9 cellular contexts compared by ENCODE assay signal in genomic region chr7:83947260-83947659, GRCh38.
DNase-seq lines count a peak whose midpoint lies in the region; ATAC-seq and TF ChIP-seq lines count a peak whose summit lies in the region.
"Had no signal": no experiment of that assay in that cellular context is flagged by ENCODE, and none has a peak within 500 bp of the region (broad histone marks: within the 10 kb centered on the region; RNA-seq: fewer than 3 reads in every experiment).

No MANE protein-coding gene starts in this region.

- H3K9me3 ChIP-seq in upper lobe of right lung, result no peaks in the 10 kb centered on the region
- no peaks in the 10 kb centered on the region for H3K9me3 ChIP-seq in gastrocnemius medialis
- H3K9me3 ChIP-seq: BLaER1 had no signal

- H3K27me3 ChIP-seq in upper lobe of right lung (no peaks in the 10 kb centered on the region), gastrocnemius medialis (no peaks in the 10 kb centered on the region)
- H3K27me3 ChIP-seq: BLaER1 had no signal

- no peak for TF ChIP-seq POLR2A in gastrocnemius medialis (IDR thresholded peaks at IDR 0.05)

- in situ Hi-C loops in gastrocnemius medialis (cut with MboI; ENCODE audit: low sequenced_read_pairs in 4 of 4), result no loop called here

- H3K4me1 ChIP-seq in upper lobe of right lung, result no peaks in the 10 kb centered on the region
- H3K4me1 ChIP-seq in gastrocnemius medialis, result no peaks in the 10 kb centered on the region

- peak; percentile 72 for ATAC-seq in HG02678 (IDR thresholded peaks at IDR 0.05; ENCODE audit: unreplicated experiment)
- peak; percentile 77 for ATAC-seq in upper lobe of right lung
- no peak for ATAC-seq in gastrocnemius medialis

- TF ChIP-seq CTCF in epithelial cell of proximal tubule (conservative IDR thresholded peaks at IDR 0.05; ENCODE audit: low read depth, low read length) (peak; percentile 82), upper lobe of right lung (IDR thresholded peaks at IDR 0.05) (peak; percentile 40), gastrocnemius medialis (IDR thresholded peaks at IDR 0.05 in 4 of 5, conservative IDR thresholded peaks at IDR 0.05 in 1 of 5) (no peak)

- DNase-seq in NCI-H146 (lab: John Stamatoyannopoulos, UW) (peak; percentile 14), NCI-H146 treated with DMSO at 0.1 percent for 48 hours (lab: John Stamatoyannopoulos, UW; ENCODE audit: unreplicated experiment) (no peak), NCI-H748 treated with DMSO at 0.1 percent for 48 hours (lab: John Stamatoyannopoulos, UW) (peak; percentile 6), epithelial cell of proximal tubule (ENCODE audit: low read depth) (no peak), upper lobe of right lung (no peak), gastrocnemius medialis (no peak), NCI-H1694 treated with DMSO at 0.1 percent for 48 hours (lab: John Stamatoyannopoulos, UW) (no peak)

- intact Hi-C loops in upper lobe of right lung (cut with DNase I) (no loop called here), gastrocnemius medialis (cut with DNase I; ENCODE audit: low total_unique reads) (no loop called here)

- no peak overlapping the region for H3K27ac ChIP-seq in upper lobe of right lung
- H3K27ac ChIP-seq in gastrocnemius medialis, result no peak overlapping the region
- H3K27ac ChIP-seq: BLaER1 had no signal

- no peaks in the 10 kb centered on the region for H3K36me3 ChIP-seq in upper lobe of right lung
- no peaks in the 10 kb centered on the region for H3K36me3 ChIP-seq in gastrocnemius medialis
- H3K36me3 ChIP-seq: BLaER1 had no signal

- H3K4me3 ChIP-seq in epithelial cell of proximal tubule (ENCODE audit: low read depth, low read length) (no peak overlapping the region), upper lobe of right lung (no peak overlapping the region), gastrocnemius medialis (no peak overlapping the region)
- H3K4me3 ChIP-seq: BLaER1 had no signal

Comparison
In these comparisons a context has a peak if more than half of its experiments do, and no peak if none do; other contexts are left out.
1. DNase-seq: peak in NCI-H146 (single experiment) and NCI-H748 treated with DMSO at 0.1 percent for 48 hours (single experiment); none in NCI-H146 treated with DMSO at 0.1 percent for 48 hours (single experiment), epithelial cell of proximal tubule (single experiment), upper lobe of right lung (single experiment), gastrocnemius medialis (0 of 2) and NCI-H1694 treated with DMSO at 0.1 percent for 48 hours (single experiment).
2. ATAC-seq: peak in HG02678 (single experiment) and upper lobe of right lung (single experiment); none in gastrocnemius medialis (0 of 2).
3. CTCF ChIP-seq: peak in epithelial cell of proximal tubule (single experiment) and upper lobe of right lung (single experiment); none in gastrocnemius medialis (0 of 5).